17 cellular contexts compared by ENCODE assay signal in genomic region chr9:79185866-79186265, GRCh38.
A peak's percentile ranks its signal among the peaks of the same experiment; 100 is the strongest.
DNase-seq lines count a peak whose midpoint lies in the region; ATAC-seq and TF ChIP-seq lines count a peak whose summit lies in the region.
"Had no signal": no experiment of that assay in that cellular context is flagged by ENCODE, and none has a peak within 500 bp of the region (broad histone marks: within the 10 kb centered on the region; RNA-seq: fewer than 3 reads in every experiment).

No MANE protein-coding gene starts in this region.

- H2BK5ac ChIP-seq in IMR-90 (ENCODE audit: low read depth, low read length, poor library complexity, severe bottlenecking): no peak overlapping the region

- no peak overlapping the region for H3K56ac ChIP-seq in IMR-90 (ENCODE audit: extremely low read depth, insufficient read depth, low read length)

- no peak overlapping the region for H2BK15ac ChIP-seq in IMR-90 (ENCODE audit: low read depth, low read length)

- no TSS peak for BruUV-seq in IMR-90 (replicated peaks; lab: Mats Ljungman, UMichigan)

- in situ Hi-C loops in IMR-90 (cut with MboI; ENCODE audit: low sequenced_read_pairs): no loop called here

- no peak overlapping the region; the same call in 1 of the 2 replicates for H3K14ac ChIP-seq in IMR-90 (replicated peaks; ENCODE audit: low read depth, low read length)

- no peak for ATAC-seq in IMR-90 (ENCODE audit: low read depth)
- ATAC-seq: HCT116 had no signal

- no peak for TF ChIP-seq POLR2A in IMR-90 (IDR thresholded peaks at IDR 0.05; ENCODE audit: low read depth, low read length)

- H3K9me1 ChIP-seq in IMR-90 (ENCODE audit: insufficient read depth, low read length): peaks cover 6% of the 10 kb centered on the region; the same call in 1 of the 2 replicates

- H3K18ac ChIP-seq in IMR-90 (ENCODE audit: low read depth, low read length): no peak overlapping the region

- H3K9ac ChIP-seq in IMR-90 (ENCODE audit: low read depth, low read length): no peak overlapping the region
- H3K9ac ChIP-seq: BLaER1 had no signal

- no peaks in the 10 kb centered on the region for H3K27me3 ChIP-seq in IMR-90 (ENCODE audit: control insufficient read depth, insufficient read depth, low read length)
- H3K27me3 ChIP-seq: BLaER1, SJCRH30 had no signal

- H2AK9ac ChIP-seq in IMR-90 (replicated peaks; ENCODE audit: low read depth, low read length, poor library complexity): no peak overlapping the region

- intact Hi-C loops in IMR-90 (cut with micrococcal nuclease): no loop called here

- POLR2A ChIA-PET in IMR-90 (lab: Charles Lee; ENCODE audit: unreplicated experiment): no interaction called here

- H3K4me3 ChIP-seq in IMR-90 (ENCODE audit: insufficient read depth, low read depth, low read length): no peak overlapping the region
- H3K4me3 ChIP-seq in epithelial cell of esophagus (ENCODE audit: low read length): no peak overlapping the region
- no peak overlapping the region for H3K4me3 ChIP-seq in foreskin fibroblast (ENCODE audit: low read depth in 1 of 2, low read length in 2 of 2)
- H3K4me3 ChIP-seq: BLaER1, SJCRH30 had no signal

- no peaks in the 10 kb centered on the region for H3K9me3 ChIP-seq in IMR-90 (ENCODE audit: control insufficient read depth, insufficient read depth, low read length)
- H3K9me3 ChIP-seq: BLaER1 had no signal

- H2AK5ac ChIP-seq in IMR-90 (ENCODE audit: low read depth, low read length): 0 out of 2 replicates have a peak overlapping the region, but pooled peaks have one; percentile 43

- H4K8ac ChIP-seq in IMR-90 (ENCODE audit: low read depth in 2 of 2, low read length in 2 of 2): no peak overlapping the region

- H3K4me1 ChIP-seq in IMR-90 (ENCODE audit: control insufficient read depth, insufficient read depth, low read length): peaks cover 9% of the 10 kb centered on the region
- H3K4me1 ChIP-seq: BLaER1, SJCRH30 had no signal

- H3K36me3 ChIP-seq in IMR-90 (ENCODE audit: control insufficient read depth, insufficient read depth, low read length): no peaks in the 10 kb centered on the region
- H3K36me3 ChIP-seq: BLaER1, SJCRH30 had no signal

- H3K4ac ChIP-seq in IMR-90 (ENCODE audit: low read depth, low read length): no peak overlapping the region

- H4K20me1 ChIP-seq in IMR-90 (ENCODE audit: insufficient read depth, low read length): no peaks in the 10 kb centered on the region
- H4K20me1 ChIP-seq: BLaER1 had no signal

- no peaks in the 10 kb centered on the region for H3K79me1 ChIP-seq in IMR-90 (ENCODE audit: low read depth in 1 of 2, low read length in 2 of 2)

- no peak overlapping the region for H3K23ac ChIP-seq in IMR-90 (ENCODE audit: low read depth, low read length)

- DNase-seq in AG09319 (ENCODE audit: extremely low read depth, low read depth) (peak; percentile 28), IMR-90 (peak; percentile 73), epithelial cell of esophagus (ENCODE audit: low read depth) (peak; percentile 2), foreskin fibroblast (peak; percentile 67 to 74), hypothalamus (lab: John Stamatoyannopoulos, UW) (no peak), iPS-NIHi11 (ENCODE audit: low spot score) (no peak), NCI-H187 treated with DMSO at 0.1 percent for 48 hours (lab: John Stamatoyannopoulos, UW) (no peak), iPS-NIHi7 (ENCODE audit: extremely low spot score) (no peak)
- DNase-seq: DMS 273 treated with DMSO at 0.1 percent for 48 hours, MV-4-11, NCI-H1417 treated with DMSO at 0.1 percent for 48 hours, NCI-H2081 treated with DMSO at 0.1 percent for 48 hours, NCI-H526, SJCRH30 had no signal

- TF ChIP-seq RAD21 in IMR-90 (IDR thresholded peaks at IDR 0.05; ENCODE audit: low read length): no peak

- no peak overlapping the region for H4K5ac ChIP-seq in IMR-90 (ENCODE audit: low read depth, low read length)

- H4K91ac ChIP-seq in IMR-90 (ENCODE audit: insufficient read depth, low read depth, low read length): no peak overlapping the region

- dilution Hi-C loops in IMR-90 (cut with HindIII; ENCODE audit: low sequenced_read_pairs, unreplicated experiment): no loop called here

- H2BK20ac ChIP-seq in IMR-90 (ENCODE audit: low read depth, low read length): peak overlapping the region; percentile 18; the same call in 1 of the 2 replicates

- CTCF ChIA-PET in IMR-90 (lab: Yijun Ruan, JAX): no interaction called here

- no peak overlapping the region for H2AFZ ChIP-seq in IMR-90 (replicated peaks; ENCODE audit: low read length, poor library complexity)

- H3K27ac ChIP-seq in IMR-90 (ENCODE audit: insufficient read depth, low read length): no peak overlapping the region
- H3K27ac ChIP-seq: BLaER1, RWPE1, SJCRH30 had no signal

- peak overlapping the region; percentile 26; the same call in 1 of the 2 replicates for H2BK120ac ChIP-seq in IMR-90 (ENCODE audit: low read depth, low read length)

- H3K4me2 ChIP-seq in IMR-90 (ENCODE audit: low read depth, low read length): no peak overlapping the region
- H3K4me2 ChIP-seq: BLaER1 had no signal

- TF ChIP-seq CTCF in AG09319 (IDR thresholded peaks at IDR 0.05; ENCODE audit: low read depth, low read length) (no peak), IMR-90 (conservative IDR thresholded peaks at IDR 0.05; ENCODE audit: low read depth, low read length) (no peak), epithelial cell of esophagus (IDR thresholded peaks at IDR 0.05; ENCODE audit: insufficient read depth, low read depth, low read length, missing control alignments) (no peak), foreskin fibroblast (IDR thresholded peaks at IDR 0.05; ENCODE audit: low read depth, low read length) (no peak)

TF ChIP-seq in IMR-90, 13 proteins besides CTCF, POLR2A, EP300 and RAD21:
- TF ChIP-seq ELK1 (IDR thresholded peaks at IDR 0.05; ENCODE audit: borderline replicate concordance, low read depth, low read length): no peak
- peak; percentile 38; the same call in 1 of the 2 replicates for TF ChIP-seq CEBPB (IDR thresholded peaks at IDR 0.05; ENCODE audit: low read depth, low read length)

Comparison
In these comparisons a context has a peak if more than half of its experiments do, and no peak if none do; other contexts are left out.
1. DNase-seq: peak in AG09319 (single experiment), IMR-90 (single experiment), epithelial cell of esophagus (single experiment) and foreskin fibroblast (2 of 2); none in hypothalamus (0 of 51), iPS-NIHi11 (single experiment), NCI-H187 treated with DMSO at 0.1 percent for 48 hours (single experiment) and iPS-NIHi7 (single experiment).